In the genomic region with DNA sequence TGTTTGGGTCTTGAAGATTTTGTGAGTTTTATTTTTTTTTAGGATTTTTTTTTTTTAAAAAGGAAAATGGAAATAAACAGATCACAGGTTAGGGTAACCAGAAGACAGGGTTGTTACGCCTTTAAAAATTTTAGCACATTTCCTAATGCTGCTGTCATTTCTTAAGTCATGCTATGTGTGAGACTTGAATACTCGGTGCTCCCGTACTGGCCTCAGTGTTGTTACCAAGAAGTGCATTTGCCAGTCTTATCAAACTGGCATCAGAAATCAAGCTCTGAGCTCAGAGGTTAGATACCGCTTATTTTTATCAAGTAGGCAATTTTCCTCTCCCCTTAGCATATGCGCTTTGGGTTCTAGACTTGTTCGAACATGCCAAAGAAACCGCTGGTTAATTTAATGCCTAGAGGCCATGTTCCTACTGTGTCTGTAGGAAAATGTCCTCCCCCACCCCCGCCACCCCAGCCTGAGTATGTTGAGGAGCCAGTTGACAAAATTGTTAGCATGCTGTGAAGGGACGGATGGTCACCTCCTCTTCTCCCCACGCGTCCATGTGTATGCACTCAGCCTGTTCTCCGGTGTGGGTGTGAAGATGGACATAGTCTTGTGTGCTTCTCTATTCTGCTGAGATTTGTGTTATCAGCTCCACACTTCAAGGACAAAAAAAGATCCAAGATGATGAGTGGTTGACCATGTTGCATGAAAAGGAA, we compare ENCODE assay signal across 11 cellular contexts.
DNase-seq lines count a peak whose midpoint lies in the region; ATAC-seq, FAIRE-seq and TF ChIP-seq lines count a peak whose summit lies in the region.
"Had no signal": no experiment of that assay in that cellular context is flagged by ENCODE, and none has a peak within 500 bp of the region (broad histone marks: within the 10 kb centered on the region; RNA-seq: fewer than 3 reads in every experiment).

No MANE protein-coding gene starts in this region.

- FAIRE-seq in K562 (lab: Jason Lieb, UNC) (peak; percentile 6), GM12891 (lab: Jason Lieb, UNC) (no peak)

- no peaks in the 10 kb centered on the region for H3K36me3 ChIP-seq in K562 (ENCODE audit: control insufficient read depth, insufficient read depth, low read length)
- no peaks in the 10 kb centered on the region for H3K36me3 ChIP-seq in testis (ENCODE audit: low read depth, missing control alignments)
- H3K36me3 ChIP-seq: brain microvascular endothelial cell had no signal

- DNase-seq in HFFc6 (no peak), K562 (ENCODE audit: extremely low read depth in 1 of 4, low spot score in 3 of 4) (no peak), mesothelial cell of epicardium (ENCODE audit: low spot score in 2 of 2, unreplicated experiment in 2 of 2) (no peak), testis (no peak), left colon (no peak), GM12891 (ENCODE audit: insufficient read length, low spot score) (no peak)
- DNase-seq: activated T-cell treated with anti-CD3 and anti-CD28 coated beads, Interleukin-2, amount 50 U/mL, for 4 hours; COR-L47; NCI-H82 had no signal

- no peak overlapping the region for H3K4me3 ChIP-seq in K562
- no peak overlapping the region for H3K4me3 ChIP-seq in testis

- H3K4me1 Mint-ChIP-seq in HFFc6 (ENCODE audit: low read depth) (peaks cover 33% of the 10 kb centered on the region), mesothelial cell of epicardium (peaks cover 41% of the 10 kb centered on the region)

- no peak overlapping the region for H2AFZ ChIP-seq in K562 (ENCODE audit: low read depth, low read length)

- BruUV-seq in K562 (replicated peaks; lab: Mats Ljungman, UMichigan), result no TSS peak

- peak; percentile 22; the same call in 2 of the 3 replicates for ATAC-seq in K562
- ATAC-seq in GM18505 (IDR thresholded peaks at IDR 0.05; ENCODE audit: unreplicated experiment), result no peak
- ATAC-seq in left colon, result no peak
- ATAC-seq: activated T-cell treated with anti-CD3 and anti-CD28 coated beads, Interleukin-2, amount 50 U/mL, for 4 hours had no signal

- TF ChIP-seq RAD21 in K562 (CRISPR knock-in tag; conservative IDR thresholded peaks at IDR 0.05 in 1 of 2, IDR thresholded peaks at IDR 0.05 in 1 of 2), result no peak

- H3K79me2 ChIP-seq in K562 (ENCODE audit: control insufficient read depth, insufficient read depth, low read length), result no peaks in the 10 kb centered on the region

- H3K27ac Mint-ChIP-seq in HFFc6, result no peak overlapping the region
- H3K27ac Mint-ChIP-seq in mesothelial cell of epicardium, result peak overlapping the region; percentile 89

- peaks cover 4% of the 10 kb centered on the region for H4K20me1 ChIP-seq in K562 (replicated peaks; ENCODE audit: control insufficient read depth, insufficient read depth, low read length)

- H3K9me3 Mint-ChIP-seq in HFFc6 (no peaks in the 10 kb centered on the region), mesothelial cell of epicardium (no peaks in the 10 kb centered on the region)
- H3K9me3 Mint-ChIP-seq: activated T-cell treated with anti-CD3 and anti-CD28 coated beads, Interleukin-2, amount 50 U/mL, for 4 hours had no signal

- no peak overlapping the region for H3K9ac ChIP-seq in K562 (ENCODE audit: insufficient read depth in 1 of 2, low read depth in 2 of 2, low read length in 2 of 2)

- H3K36me3 Mint-ChIP-seq in HFFc6 (ENCODE audit: low read depth), result no peaks in the 10 kb centered on the region
- H3K36me3 Mint-ChIP-seq in mesothelial cell of epicardium, result no peaks in the 10 kb centered on the region

- H3K27me3 ChIP-seq in K562 (ENCODE audit: control insufficient read depth in 2 of 2, insufficient read depth in 2 of 2, low read length in 2 of 2) (no peaks in the 10 kb centered on the region; a peak in 1 of 5 replicates), testis (no peaks in the 10 kb centered on the region)
- H3K27me3 ChIP-seq: brain microvascular endothelial cell had no signal

- H3K4me3 Mint-ChIP-seq in HFFc6, result peak overlapping the region; percentile 69; the same call in 1 of the 2 replicates
- no peak overlapping the region for H3K4me3 Mint-ChIP-seq in mesothelial cell of epicardium
- H3K4me3 Mint-ChIP-seq: activated T-cell treated with anti-CD3 and anti-CD28 coated beads, Interleukin-2, amount 50 U/mL, for 4 hours had no signal

- POLR2A ChIA-PET in K562 (lab: Yijun Ruan, JAX), result interaction anchor here (0.6 to 1.4 kb wide), 4 partner anchors 13 to 277 kb away, joined by 3 to 4 read pairs (median 4); no protein-coding TSS in a partner anchor

- in situ Hi-C loops in K562 (cut with MboI), result no loop called here

- H3K4me1 ChIP-seq in K562 (replicated peaks in 1 of 2; ENCODE audit: control insufficient read depth in 2 of 2, insufficient read depth in 2 of 2, low read length in 2 of 2) (peaks cover 0 to 8% of the 10 kb centered on the region in 2 experiments; a peak in 2 of 5 replicates), testis (peaks cover 44% of the 10 kb centered on the region)

- peaks cover 6% of the 10 kb centered on the region for H3K27me3 Mint-ChIP-seq in HFFc6 (ENCODE audit: insufficient read depth)
- no peaks in the 10 kb centered on the region for H3K27me3 Mint-ChIP-seq in mesothelial cell of epicardium (ENCODE audit: low read depth)

- intact Hi-C loops in K562 (cut with micrococcal nuclease), result loop anchor here (5.0 kb wide), 1 partner anchor 165 kb away; no protein-coding TSS in a partner anchor
- intact Hi-C loops in testis (cut with DNase I; ENCODE audit: low total_unique reads), result no loop called here
- intact Hi-C loops in left colon (cut with DNase I, micrococcal nuclease), result no loop called here

- H3K9me3 ChIP-seq in K562 (replicated peaks; ENCODE audit: control insufficient read depth, insufficient read depth, low read depth, low read length) (no peaks in the 10 kb centered on the region), testis (no peaks in the 10 kb centered on the region)

- H3K4me2 ChIP-seq in K562 (ENCODE audit: insufficient read depth, low read length), result no peak overlapping the region

- H3K27ac ChIP-seq in K562 (ENCODE audit: extremely low read depth, low read depth, low read length), result no peak overlapping the region
- H3K27ac ChIP-seq in testis, result peak overlapping the region; percentile 75 to 86
- H3K27ac ChIP-seq: brain microvascular endothelial cell had no signal

- H3K9me1 ChIP-seq in K562 (ENCODE audit: control insufficient read depth, insufficient read depth, low read length), result no peaks in the 10 kb centered on the region

- WGBS in K562 (ENCODE audit: insufficient coverage, low coverage, missing lambda C conversion rate), result 48% methylated on average over 12 of the region's 12 CpGs
- WGBS in testis, 2 donors, result 58 to 59% methylated on average over 12 of the region's 12 CpGs

- CTCF ChIA-PET in K562 (lab: Yijun Ruan, JAX; ENCODE audit: low intra/inter-chr PET ratio), result interaction anchor here (0.6 kb wide), 1 partner anchor 278 kb away, joined by 4 read pairs; no protein-coding TSS in a partner anchor

- no peak for TF ChIP-seq EP300 in K562 (IDR thresholded peaks at IDR 0.05; ENCODE audit: low read length)

- no peak for TF ChIP-seq POLR2A in K562 (conservative IDR thresholded peaks at IDR 0.05)
- TF ChIP-seq POLR2A in testis (IDR thresholded peaks at IDR 0.05), result no peak
- no peak for TF ChIP-seq POLR2A in GM18505 (IDR thresholded peaks at IDR 0.05; ENCODE audit: borderline replicate concordance, extremely low read depth, insufficient read depth, insufficient read length)
- TF ChIP-seq POLR2A in GM12891 (IDR thresholded peaks at IDR 0.05; ENCODE audit: low read depth, low read length), result no peak

- TF ChIP-seq CTCF in HFFc6 (IDR thresholded peaks at IDR 0.05), result no peak
- TF ChIP-seq CTCF in K562 (IDR thresholded peaks at IDR 0.05 in 2 of 3, conservative IDR thresholded peaks at IDR 0.05 in 1 of 3; ENCODE audit: insufficient read depth in 2 of 3, low read depth in 1 of 3, low read length in 3 of 3), result no peak
- TF ChIP-seq CTCF in mesothelial cell of epicardium (IDR thresholded peaks at IDR 0.05; ENCODE audit: unreplicated experiment), result no peak
- TF ChIP-seq CTCF in testis (IDR thresholded peaks at IDR 0.05), result no peak

TF ChIP-seq in K562, 482 proteins besides CTCF, POLR2A, EP300 and RAD21 (continues in another document):
- TF ChIP-seq, protein P1, sequence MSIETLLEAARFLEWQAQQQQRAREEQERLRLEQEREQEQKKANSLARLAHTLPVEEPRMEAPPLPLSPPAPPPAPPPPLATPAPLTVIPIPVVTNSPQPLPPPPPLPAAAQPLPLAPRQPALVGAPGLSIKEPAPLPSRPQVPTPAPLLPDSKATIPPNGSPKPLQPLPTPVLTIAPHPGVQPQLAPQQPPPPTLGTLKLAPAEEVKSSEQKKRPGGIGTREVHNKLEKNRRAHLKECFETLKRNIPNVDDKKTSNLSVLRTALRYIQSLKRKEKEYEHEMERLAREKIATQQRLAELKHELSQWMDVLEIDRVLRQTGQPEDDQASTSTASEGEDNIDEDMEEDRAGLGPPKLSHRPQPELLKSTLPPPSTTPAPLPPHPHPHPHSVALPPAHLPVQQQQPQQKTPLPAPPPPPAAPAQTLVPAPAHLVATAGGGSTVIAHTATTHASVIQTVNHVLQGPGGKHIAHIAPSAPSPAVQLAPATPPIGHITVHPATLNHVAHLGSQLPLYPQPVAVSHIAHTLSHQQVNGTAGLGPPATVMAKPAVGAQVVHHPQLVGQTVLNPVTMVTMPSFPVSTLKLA (conservative IDR thresholded peaks at IDR 0.05), result no peak
- TF ChIP-seq PHF21A (IDR thresholded peaks at IDR 0.05; ENCODE audit: borderline replicate concordance, low read depth) (0 out of 2 replicates have a peak, but pooled peaks have one; percentile 22), RCOR1 (IDR thresholded peaks at IDR 0.05; ENCODE audit: borderline replicate concordance in 1 of 2, low read depth in 2 of 2, low read length in 2 of 2) (peak in 1 of 2 experiments; percentile 70; a peak in 2 of 4 replicates)

TF ChIP-seq in GM12891, 5 proteins besides CTCF, POLR2A, EP300 and RAD21:
- TF ChIP-seq POLR2AphosphoS5 (IDR thresholded peaks at IDR 0.05; ENCODE audit: low read depth, low read length) (no peak), POU2F2 (IDR thresholded peaks at IDR 0.05; ENCODE audit: low read depth, low read length) (no peak), TAF1 (IDR thresholded peaks at IDR 0.05; ENCODE audit: low read depth, low read length) (no peak), SPI1 (IDR thresholded peaks at IDR 0.05; ENCODE audit: low read depth, low read length) (no peak), PAX5 (IDR thresholded peaks at IDR 0.05; ENCODE audit: insufficient read depth, low read length, severe bottlenecking) (no peak)
